Comparison of ENCODE assay signal across 19 cellular contexts in genomic region chr6:117513174-117513573, GRCh38.
"Had no signal": no experiment of that assay in that cellular context is flagged by ENCODE, and none has a peak within 500 bp of the region (broad histone marks: within the 10 kb centered on the region; RNA-seq: fewer than 3 reads in every experiment).

No MANE protein-coding gene starts in this region.

- H3K27me3 ChIP-seq: cardiac muscle cell, transverse colon, vagina had no signal

- H3K27ac Mint-ChIP-seq: activated naive CD8-positive, alpha-beta T cell treated with anti-CD3 and anti-CD28 coated beads for 36 hours; effector memory CD8-positive, alpha-beta T cell had no signal

- H3K4me3 Mint-ChIP-seq: activated naive CD8-positive, alpha-beta T cell treated with anti-CD3 and anti-CD28 coated beads for 36 hours; effector memory CD8-positive, alpha-beta T cell; naive thymus-derived CD8-positive, alpha-beta T cell had no signal

- H3K9me3 ChIP-seq: left ventricle myocardium inferior, transverse colon, vagina had no signal

- H3K4me1 Mint-ChIP-seq: activated naive CD8-positive, alpha-beta T cell treated with anti-CD3 and anti-CD28 coated beads for 36 hours had no signal

- H3K4me3 ChIP-seq: cardiac muscle cell, left ventricle myocardium inferior, transverse colon, vagina had no signal

- H3K4me1 ChIP-seq: left ventricle myocardium inferior, transverse colon had no signal

- H3K36me3 Mint-ChIP-seq: activated naive CD8-positive, alpha-beta T cell treated with anti-CD3 and anti-CD28 coated beads for 36 hours; naive thymus-derived CD8-positive, alpha-beta T cell had no signal

- H3K27ac ChIP-seq: cardiac muscle cell, epithelial cell of prostate, left ventricle myocardium inferior, transverse colon, vagina, WERI-Rb-1 had no signal

- ATAC-seq: effector memory CD8-positive, alpha-beta T cell; naive thymus-derived CD8-positive, alpha-beta T cell; stimulated activated naive CD8-positive, alpha-beta T cell treated with anti-CD3 and anti-CD28 coated beads, Interleukin-15, Interleukin-2, amounts not matched to agents 100 U/mL and 50 U/mL, for 24 hours had no signal

- H3K9me3 Mint-ChIP-seq: activated naive CD8-positive, alpha-beta T cell treated with anti-CD3 and anti-CD28 coated beads for 36 hours; effector memory CD8-positive, alpha-beta T cell; naive thymus-derived CD8-positive, alpha-beta T cell had no signal

- H3K27me3 Mint-ChIP-seq: activated naive CD8-positive, alpha-beta T cell treated with anti-CD3 and anti-CD28 coated beads for 36 hours had no signal

- DNase-seq: activated CD4-positive, alpha-beta T cell treated with anti-CD3 and anti-CD28 coated beads, Interleukin-2, amount 50 U/mL, for 48 hours; activated naive CD8-positive, alpha-beta T cell treated with anti-CD3 and anti-CD28 coated beads for 36 hours; activated T-cell treated with anti-CD3 and anti-CD28 coated beads for 4 hours; amniotic stem cell; effector memory CD8-positive, alpha-beta T cell; foreskin melanocyte; glutamatergic neuron; left ventricle myocardium inferior; mammary epithelial cell; naive thymus-derived CD8-positive, alpha-beta T cell; retina; stimulated activated CD4-positive, alpha-beta T cell treated with anti-CD3 and anti-CD28 coated beads, Interleukin-2, amount 100 ng/mL, for 24 hours; stimulated activated naive CD8-positive, alpha-beta T cell treated with anti-CD3 and anti-CD28 coated beads, Interleukin-15, Interleukin-2, amounts not matched to agents 100 U/mL and 50 U/mL, for 24 hours; substantia nigra; transverse colon; WERI-Rb-1 had no signal

- H3K36me3 ChIP-seq: cardiac muscle cell, left ventricle myocardium inferior, transverse colon, vagina, WERI-Rb-1 had no signal
